In genomic region chr5:126046996-126047395, GRCh38 we compare ENCODE assay signal across 26 cellular contexts.
DNase-seq lines count a peak whose midpoint lies in the region; ATAC-seq and TF ChIP-seq lines count a peak whose summit lies in the region.
"Had no signal": no experiment of that assay in that cellular context is flagged by ENCODE, and none has a peak within 500 bp of the region (broad histone marks: within the 10 kb centered on the region; RNA-seq: fewer than 3 reads in every experiment).

No MANE protein-coding gene starts in this region.

- peak; percentile 16 to 57 for DNase-seq in HAP-1 (ENCODE audit: low spot score in 2 of 2)
- peak; percentile 21 to 55 for DNase-seq in SJCRH30
- no peak for DNase-seq in NCI-H526 treated with DMSO at 0.1 percent for 48 hours (lab: John Stamatoyannopoulos, UW)
- DNase-seq in RWPE1 (ENCODE audit: low spot score) = no peak
- DNase-seq in inferior parietal cortex (ENCODE audit: extremely low spot score) = no peak
- DNase-seq: Caco-2; CD8-positive, alpha-beta T cell; EL; GDM1; HFFc6; NCI-H1092 treated with DMSO at 0.1 percent for 48 hours; NCI-H1436; NCI-H187; NCI-H2081 treated with DMSO at 0.1 percent for 48 hours; NCI-H2171; NCI-H226; NCI-H510A; PC-3 had no signal

- H3K27me3 ChIP-seq in HAP-1 (ENCODE audit: low read depth) (no peaks in the 10 kb centered on the region), SJCRH30 (no peaks in the 10 kb centered on the region)
- H3K27me3 ChIP-seq: SJSA1 had no signal

- H3K9me3 Mint-ChIP-seq in nephron = peaks cover 4% of the 10 kb centered on the region
- H3K9me3 Mint-ChIP-seq: T-helper 1 cell treated with Interleukin-12 subunit alpha and Interleukin-12 subunit beta and Interleukin-4 antibody, amounts not matched to agents 30 μg/mL and 1 μg/mL, for 36 hours had no signal

- ATAC-seq in HG03139 (IDR thresholded peaks at IDR 0.05; ENCODE audit: unreplicated experiment) = no peak
- ATAC-seq: CD8-positive, alpha-beta T cell; GM12878; PC-3; Right ventricle myocardium inferior had no signal

- no peaks in the 10 kb centered on the region for H3K27me3 Mint-ChIP-seq in nephron (ENCODE audit: low read depth)

- H3K4me1 ChIP-seq in HAP-1 = peaks cover 18% of the 10 kb centered on the region
- H3K4me1 ChIP-seq in SJCRH30 = peaks cover 21% of the 10 kb centered on the region
- H3K4me1 ChIP-seq: Caco-2, SJSA1 had no signal

- CTCF ChIA-PET in RWPE1 (lab: Yijun Ruan, JAX) = interaction anchor here (0.6 kb wide), 1 partner anchor 96 kb away, joined by 3 read pairs; no protein-coding TSS in a partner anchor

- no peaks in the 10 kb centered on the region for H3K36me3 ChIP-seq in HAP-1 (replicated peaks)
- no peaks in the 10 kb centered on the region for H3K36me3 ChIP-seq in SJCRH30
- H3K36me3 ChIP-seq: SJSA1 had no signal

- H3K4me3 Mint-ChIP-seq in nephron = no peak overlapping the region
- H3K4me3 Mint-ChIP-seq: CD8-positive, alpha-beta T cell; HFFc6; T-helper 1 cell treated with Interleukin-12 subunit alpha and Interleukin-12 subunit beta and Interleukin-4 antibody, amounts not matched to agents 30 μg/mL and 1 μg/mL, for 36 hours had no signal

- H3K9me3 ChIP-seq in HAP-1 (no peaks in the 10 kb centered on the region), SJCRH30 (replicated peaks) (no peaks in the 10 kb centered on the region)
- H3K9me3 ChIP-seq: Caco-2, SJSA1 had no signal

- peaks cover 41% of the 10 kb centered on the region for H3K4me1 Mint-ChIP-seq in nephron

- TF ChIP-seq CTCF in nephron (IDR thresholded peaks at IDR 0.05; ENCODE audit: unreplicated experiment in 3 of 3) (no peak), RWPE1 (conservative IDR thresholded peaks at IDR 0.05; ENCODE audit: low read depth) (no peak)

- H3K27ac ChIP-seq in SJCRH30 (no peak overlapping the region), RWPE1 (no peak overlapping the region)
- H3K27ac ChIP-seq: C4-2B, HL-60, SJSA1 had no signal

- in situ Hi-C loops in HAP-1 (cut with MboI; ENCODE audit: low sequenced_read_pairs) = no loop called here

- H3K4me3 ChIP-seq in HAP-1 (no peak overlapping the region), SJCRH30 (no peak overlapping the region)
- H3K4me3 ChIP-seq: GM12878, SJSA1 had no signal

- H3K36me3 Mint-ChIP-seq in nephron (ENCODE audit: low read depth) = peaks cover 3% of the 10 kb centered on the region
- H3K36me3 Mint-ChIP-seq: CD8-positive, alpha-beta T cell had no signal

- POLR2A ChIA-PET in RWPE1 (lab: Yijun Ruan, JAX; ENCODE audit: low non-redundant PET) = no interaction called here

- peak overlapping the region; percentile 68 to 88 (median 76) for H3K27ac Mint-ChIP-seq in nephron
- H3K27ac Mint-ChIP-seq: CD8-positive, alpha-beta T cell; HFFc6; T-helper 1 cell treated with Interleukin-12 subunit alpha and Interleukin-12 subunit beta and Interleukin-4 antibody, amounts not matched to agents 30 μg/mL and 1 μg/mL, for 36 hours had no signal

Comparison
In these comparisons a context has a peak if more than half of its experiments do, and no peak if none do; other contexts are left out.
1. DNase-seq: peak in HAP-1 (2 of 2) and SJCRH30 (2 of 2); none in NCI-H526 treated with DMSO at 0.1 percent for 48 hours (single experiment), RWPE1 (single experiment) and inferior parietal cortex (single experiment).